1 cellular context compared by ENCODE assay signal in genomic region chr19:16628984-16629691, GRCh38.
TF ChIP-seq lines count a peak whose summit lies in the region.

No MANE protein-coding gene starts in this region.

TF ChIP-seq in K562, 482 proteins besides CTCF, POLR2A, EP300 and RAD21 (continued from another document):
- no peak for TF ChIP-seq CHAMP1 (IDR thresholded peaks at IDR 0.05)
- TF ChIP-seq TAL1 (IDR thresholded peaks at IDR 0.05): no peak
- TF ChIP-seq ZBTB1 (CRISPR knock-in tag; IDR thresholded peaks at IDR 0.05; ENCODE audit: borderline replicate concordance, low read depth): no peak
